28 cellular contexts compared by ENCODE assay signal in the genomic region with DNA sequence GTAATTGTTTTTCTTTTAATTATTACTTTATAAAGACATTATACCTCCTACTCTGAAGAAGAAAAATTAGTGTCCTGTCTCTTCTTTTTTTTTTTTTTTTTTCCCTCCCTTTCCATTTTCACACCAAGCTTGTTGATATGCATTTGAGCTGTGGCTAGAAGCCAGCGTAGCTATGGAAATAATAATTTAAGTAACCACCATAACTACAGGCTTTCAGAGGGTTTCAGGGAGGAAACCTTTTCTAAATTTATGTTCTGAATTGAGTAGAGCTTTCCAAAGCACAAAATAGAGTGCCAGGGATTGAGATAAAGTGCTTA. TPM values are rescaled to one million over a fixed set of nuclear protein-coding genes. Genes with fewer than 3 reads are reported as not detected.
DNase-seq lines count a peak whose midpoint lies in the region; ATAC-seq lines count a peak whose summit lies in the region.
"Had no signal": no experiment of that assay in that cellular context is flagged by ENCODE, and none has a peak within 500 bp of the region (broad histone marks: within the 10 kb centered on the region; RNA-seq: fewer than 3 reads in every experiment).

No MANE protein-coding gene starts in this region.

- H3K4me3 ChIP-seq in SK-N-MC, result peak overlapping the region; percentile 29; the same call in 1 of the 2 replicates
- H3K4me3 ChIP-seq: BLaER1 treated with 17β-estradiol and CSF1 and Interleukin-3, amounts not matched to agents 10 nM and 100 nM; breast epithelium; lung; right lobe of liver; upper lobe of right lung had no signal

- in situ Hi-C loops in G401 (cut with HindIII; ENCODE audit: low sequenced_read_pairs), result no loop called here

- H3K36me3 ChIP-seq in SK-N-MC (ENCODE audit: insufficient read depth, low read length), result no peaks in the 10 kb centered on the region
- H3K36me3 ChIP-seq: BLaER1 treated with 17β-estradiol and CSF1 and Interleukin-3, amounts not matched to agents 10 nM and 100 nM; breast epithelium; right lobe of liver; upper lobe of right lung had no signal

- no peaks in the 10 kb centered on the region for H3K9me3 ChIP-seq in SK-N-MC (ENCODE audit: low read depth, low read length)
- H3K9me3 ChIP-seq: breast epithelium, right lobe of liver, upper lobe of right lung had no signal

- DNase-seq in NCI-H1092 (lab: John Stamatoyannopoulos, UW), result peak; percentile 53
- peak; percentile 94 for DNase-seq in NCI-H2081 treated with DMSO at 0.1 percent for 48 hours (lab: John Stamatoyannopoulos, UW)
- DNase-seq in SK-N-MC (ENCODE audit: low read depth, low spot score), result no peak
- peak; percentile 10 for DNase-seq in foreskin melanocyte
- DNase-seq in dermis blood vessel endothelial cell, result no peak
- no peak for DNase-seq in G401 (ENCODE audit: low spot score)
- DNase-seq in RKO (ENCODE audit: low spot score), result no peak
- DNase-seq: activated CD4-positive, alpha-beta memory T cell treated with anti-CD3 and anti-CD28 coated beads, Interleukin-2, amount 10 ng/mL, durations not matched to agents 7 days and 5 days; activated CD4-positive, alpha-beta T cell treated with anti-CD3 and anti-CD28 coated beads for 1 hour; activated CD8-positive, alpha-beta memory T cell treated with anti-CD3 and anti-CD28 coated beads, Interleukin-2, amount 50 U/mL, for 48 hours; activated naive CD4-positive, alpha-beta T cell treated with anti-CD3 and anti-CD28 coated beads, Interleukin-2, amount 50 U/mL, for 16 hours; effector CD8-positive, alpha-beta T cell; erythroblast; kidney; MM.1S; NCI-H187; right lobe of liver; SHP77 treated with DMSO at 0.1 percent for 48 hours; stimulated activated CD4-positive, alpha-beta T cell treated with anti-CD3 and anti-CD28 coated beads, Interleukin-4, amount 100 ng/mL, for 4 hours; T-cell; upper lobe of right lung had no signal

- H3K27ac ChIP-seq in SK-N-MC, result no peak overlapping the region
- H3K27ac ChIP-seq: BLaER1 treated with 17β-estradiol and CSF1 and Interleukin-3, amounts not matched to agents 10 nM and 100 nM; breast epithelium; KMS-11; right lobe of liver; upper lobe of right lung had no signal

- ATAC-seq in GM18907 (IDR thresholded peaks at IDR 0.05; ENCODE audit: unreplicated experiment), result no peak
- ATAC-seq: Panc1; right lobe of liver; stimulated activated memory B cell treated with anti-CD40 and anti-IgM and Interleukin-4, amounts not matched to agents 10 μg/mL and 1 μg/mL and 100 μg/mL, for 72 hours; T-cell; upper lobe of right lung had no signal

- H3K9ac ChIP-seq in SK-N-MC (ENCODE audit: insufficient read length), result no peak overlapping the region
- H3K9ac ChIP-seq: BLaER1 treated with 17β-estradiol and CSF1 and Interleukin-3, amounts not matched to agents 10 nM and 100 nM; KMS-11 had no signal

RNA-seq across cellular contexts. Expression of a gene that starts 27.5 kb away (rescaled TPM):
- 14.8 and 15.6 TPM in 2 replicates for total RNA-seq in dermis blood vessel endothelial cell
- 25.7 and 34.8 TPM in 2 replicates for total RNA-seq in G401 (2014; rRNA removed; shearing (Covaris generic))
- total RNA-seq: activated CD4-positive, alpha-beta memory T cell treated with anti-CD3 and anti-CD28 coated beads, Interleukin-2, amount 10 ng/mL, durations not matched to agents 7 days and 5 days had no signal

Comparison
In these comparisons a context has a peak if more than half of its experiments do, and no peak if none do; other contexts are left out.
1. DNase-seq: peak in NCI-H1092 (single experiment), NCI-H2081 treated with DMSO at 0.1 percent for 48 hours (single experiment) and foreskin melanocyte (single experiment); none in SK-N-MC (single experiment), dermis blood vessel endothelial cell (single experiment), G401 (single experiment) and RKO (single experiment).